Comparison of ENCODE assay signal across 8 cellular contexts in genomic region chr10:113108180-113108835, GRCh38.
DNase-seq lines count a peak whose midpoint lies in the region; ATAC-seq and TF ChIP-seq lines count a peak whose summit lies in the region.

No MANE protein-coding gene starts in this region.

- peak in 11 of 12 donors; percentile 23 to 65 (median 44) for TF ChIP-seq CTCF in heart left ventricle (IDR thresholded peaks at IDR 0.05)
- peak; percentile 82 for TF ChIP-seq CTCF in glutamatergic neuron (IDR thresholded peaks at IDR 0.05; ENCODE audit: partially characterized antibody, unreplicated experiment)
- no peak for TF ChIP-seq CTCF in omental fat pad (IDR thresholded peaks at IDR 0.05)

- CTCF ChIA-PET in activated CD4-positive, alpha-beta T cell treated with anti-CD3 and anti-CD28 coated beads, Interleukin-2, amount 10 ng/mL, durations not matched to agents 7 days and 5 days (lab: Charles Lee), result no interaction called here

- peak in 2 of 4 donors; percentile 29 to 31 for ATAC-seq in heart left ventricle
- ATAC-seq in Right ventricle myocardium superior (ENCODE audit: poor library complexity), result no peak
- ATAC-seq in GM18502 (IDR thresholded peaks at IDR 0.05; ENCODE audit: poor library complexity, unreplicated experiment), result no peak
- ATAC-seq in omental fat pad (ENCODE audit: low FRiP score), result no peak

- no peak overlapping the region for H3K27ac Mint-ChIP-seq in activated CD4-positive, alpha-beta T cell treated with anti-CD3 and anti-CD28 coated beads, Interleukin-2, amount 10 ng/mL, durations not matched to agents 7 days and 5 days
- H3K27ac Mint-ChIP-seq in glutamatergic neuron (ENCODE audit: unreplicated experiment), result no peak overlapping the region

- no peak overlapping the region for H3K27ac ChIP-seq in heart left ventricle

- H3K36me3 Mint-ChIP-seq in activated CD4-positive, alpha-beta T cell treated with anti-CD3 and anti-CD28 coated beads, Interleukin-2, amount 10 ng/mL, durations not matched to agents 7 days and 5 days (ENCODE audit: low read depth), result no peaks in the 10 kb centered on the region
- H3K36me3 Mint-ChIP-seq in glutamatergic neuron (ENCODE audit: unreplicated experiment), result no peaks in the 10 kb centered on the region

- 73 to 76% (median 74%) methylated on average over 15 of the region's 15 CpGs for WGBS in heart left ventricle, 4 donors

- H3K36me3 ChIP-seq in heart left ventricle, result no peaks in the 10 kb centered on the region

- no peaks in the 10 kb centered on the region for H3K4me1 Mint-ChIP-seq in activated CD4-positive, alpha-beta T cell treated with anti-CD3 and anti-CD28 coated beads, Interleukin-2, amount 10 ng/mL, durations not matched to agents 7 days and 5 days
- peaks cover 23% of the 10 kb centered on the region for H3K4me1 Mint-ChIP-seq in glutamatergic neuron (ENCODE audit: low read depth, unreplicated experiment)

- H3K4me1 ChIP-seq in heart left ventricle, result peaks cover 0 to 36% (median 7%) of the 10 kb centered on the region in 12 donors

- H3K9me3 ChIP-seq in heart left ventricle, result no peaks in the 10 kb centered on the region

- intact Hi-C loops in heart left ventricle (cut with DNase I) (no loop called here), Right ventricle myocardium superior (cut with DNase I) (no loop called here)

- POLR2A ChIA-PET in activated CD4-positive, alpha-beta T cell treated with anti-CD3 and anti-CD28 coated beads, Interleukin-2, amount 10 ng/mL, durations not matched to agents 7 days and 5 days (lab: Charles Lee), result no interaction called here

- peaks cover 19% of the 10 kb centered on the region for H3K27me3 Mint-ChIP-seq in activated CD4-positive, alpha-beta T cell treated with anti-CD3 and anti-CD28 coated beads, Interleukin-2, amount 10 ng/mL, durations not matched to agents 7 days and 5 days
- H3K27me3 Mint-ChIP-seq in glutamatergic neuron (ENCODE audit: unreplicated experiment), result no peaks in the 10 kb centered on the region

- DNase-seq in heart left ventricle (peak in 1 of 5 donors; percentile 64), Right ventricle myocardium superior (no peak), glutamatergic neuron (peak; percentile 88), NCI-H1436 treated with DMSO at 0.1 percent for 48 hours (lab: John Stamatoyannopoulos, UW) (no peak), omental fat pad (ENCODE audit: low spot score) (no peak)
- peak; percentile 15 for DNase-seq in activated CD4-positive, alpha-beta T cell treated with anti-CD3 and anti-CD28 coated beads, Interleukin-2, amount 10 ng/mL, durations not matched to agents 7 days and 5 days
- peak; percentile 11 for DNase-seq in stimulated activated CD8-positive, alpha-beta memory T cell treated with anti-CD3 and anti-CD28 coated beads, Interleukin-4, amount 100 ng/mL, for 24 hours (ENCODE audit: low read depth)

- H3K4me3 Mint-ChIP-seq in activated CD4-positive, alpha-beta T cell treated with anti-CD3 and anti-CD28 coated beads, Interleukin-2, amount 10 ng/mL, durations not matched to agents 7 days and 5 days, result no peak overlapping the region
- H3K4me3 Mint-ChIP-seq in glutamatergic neuron (ENCODE audit: unreplicated experiment), result no peak overlapping the region

- no peaks in the 10 kb centered on the region for H3K9me3 Mint-ChIP-seq in activated CD4-positive, alpha-beta T cell treated with anti-CD3 and anti-CD28 coated beads, Interleukin-2, amount 10 ng/mL, durations not matched to agents 7 days and 5 days
- peaks cover 2% of the 10 kb centered on the region for H3K9me3 Mint-ChIP-seq in glutamatergic neuron (ENCODE audit: unreplicated experiment)

- no peak for TF ChIP-seq POLR2A in heart left ventricle (IDR thresholded peaks at IDR 0.05)

- no peak overlapping the region for H3K4me3 ChIP-seq in heart left ventricle

- H3K27me3 ChIP-seq in heart left ventricle, result no peaks in the 10 kb centered on the region

Comparison
In these comparisons a context has a peak if more than half of its experiments do, and no peak if none do; other contexts are left out.
1. DNase-seq: peak in activated CD4-positive, alpha-beta T cell treated with anti-CD3 and anti-CD28 coated beads, Interleukin-2, amount 10 ng/mL, durations not matched to agents 7 days and 5 days (single experiment), glutamatergic neuron (single experiment) and stimulated activated CD8-positive, alpha-beta memory T cell treated with anti-CD3 and anti-CD28 coated beads, Interleukin-4, amount 100 ng/mL, for 24 hours (single experiment); none in Right ventricle myocardium superior (single experiment), NCI-H1436 treated with DMSO at 0.1 percent for 48 hours (single experiment) and omental fat pad (single experiment).
2. CTCF ChIP-seq: peak in heart left ventricle (11 of 12) and glutamatergic neuron (single experiment); none in omental fat pad (0 of 3).